15 cellular contexts compared by ENCODE assay signal in the genomic region with DNA sequence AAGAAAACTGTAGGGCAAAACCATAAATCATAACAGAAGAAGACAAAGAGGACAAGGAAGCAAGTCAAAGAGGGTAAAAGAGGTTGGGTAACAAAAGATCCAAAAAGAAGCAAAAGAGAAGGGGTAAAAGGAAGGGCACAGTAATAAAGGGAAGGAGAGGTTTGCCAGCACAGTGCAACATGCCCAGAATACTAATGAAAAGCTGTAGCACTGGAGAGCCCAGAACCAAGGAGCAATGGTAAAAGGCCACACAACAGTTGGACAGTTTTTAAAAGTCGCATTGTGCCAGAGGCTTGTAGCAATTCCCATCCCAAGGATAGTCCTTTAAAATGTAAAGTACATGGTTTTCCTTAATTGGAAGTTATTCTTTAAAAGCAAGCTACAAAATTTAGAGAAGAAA.
"Had no signal": no experiment of that assay in that cellular context is flagged by ENCODE, and none has a peak within 500 bp of the region (broad histone marks: within the 10 kb centered on the region; RNA-seq: fewer than 3 reads in every experiment).

No MANE protein-coding gene starts in this region.

- H3K27me3 ChIP-seq: gastrocnemius medialis, heart right ventricle, right atrium auricular region had no signal

- DNase-seq: activated CD4-positive, alpha-beta T cell treated with anti-CD3 and anti-CD28 coated beads, Interleukin-2, amount 50 U/mL, for 4 hours; activated naive CD8-positive, alpha-beta T cell treated with anti-CD3 and anti-CD28 coated beads for 36 hours; amniotic stem cell; gastrocnemius medialis; heart right ventricle; immature natural killer cell; left ventricle myocardium superior; mesendoderm; naive thymus-derived CD8-positive, alpha-beta T cell; occipital lobe; stimulated activated naive CD8-positive, alpha-beta T cell treated with anti-CD3 and anti-CD28 coated beads, Interleukin-15, Interleukin-2, amounts not matched to agents 100 U/mL and 50 U/mL, for 24 hours; trophoblast cell; WERI-Rb-1 had no signal

- H3K4me1 ChIP-seq: gastrocnemius medialis, heart right ventricle, right atrium auricular region had no signal

- H3K36me3 ChIP-seq: gastrocnemius medialis, heart right ventricle, right atrium auricular region, WERI-Rb-1 had no signal

- H3K27ac ChIP-seq: coronary artery, gastrocnemius medialis, heart right ventricle, right atrium auricular region, WERI-Rb-1 had no signal

- ATAC-seq: gastrocnemius medialis; heart right ventricle; left ventricle myocardium superior; naive thymus-derived CD8-positive, alpha-beta T cell; stimulated activated naive CD8-positive, alpha-beta T cell treated with anti-CD3 and anti-CD28 coated beads, Interleukin-15, Interleukin-2, amounts not matched to agents 100 U/mL and 50 U/mL, for 24 hours had no signal

- H3K4me3 ChIP-seq: coronary artery, gastrocnemius medialis, heart right ventricle, right atrium auricular region had no signal

- H3K9me3 ChIP-seq: gastrocnemius medialis, heart right ventricle, right atrium auricular region had no signal
